23 cellular contexts compared by ENCODE assay signal in genomic region chr12:52343550-52343949, GRCh38. TPM values are rescaled to one million over a fixed set of nuclear protein-coding genes. Genes with fewer than 3 reads are reported as not detected.
A peak's percentile ranks its signal among the peaks of the same experiment; 100 is the strongest.
DNase-seq lines count a peak whose midpoint lies in the region; ATAC-seq and TF ChIP-seq lines count a peak whose summit lies in the region.
"Had no signal": no experiment of that assay in that cellular context is flagged by ENCODE, and none has a peak within 500 bp of the region (broad histone marks: within the 10 kb centered on the region; RNA-seq: fewer than 3 reads in every experiment).

No MANE protein-coding gene starts in this region.

- H3K27ac Mint-ChIP-seq in activated naive CD4-positive, alpha-beta T cell treated with anti-CD3 and anti-CD28 coated beads, Interleukin-2, amount 10 ng/mL, durations not matched to agents 7 days and 5 days, result no peak overlapping the region
- no peak overlapping the region for H3K27ac Mint-ChIP-seq in stimulated activated memory B cell treated with anti-CD40 and anti-IgM and Interleukin-4, amounts not matched to agents 10 μg/mL and 1 μg/mL and 100 μg/mL, for 72 hours
- H3K27ac Mint-ChIP-seq: CD14-positive monocyte; CD4-positive, alpha-beta T cell; CD8-positive, alpha-beta memory T cell had no signal

- peaks cover 48% of the 10 kb centered on the region for H3K27me3 Mint-ChIP-seq in activated naive CD4-positive, alpha-beta T cell treated with anti-CD3 and anti-CD28 coated beads, Interleukin-2, amount 10 ng/mL, durations not matched to agents 7 days and 5 days
- H3K27me3 Mint-ChIP-seq in stimulated activated memory B cell treated with anti-CD40 and anti-IgM and Interleukin-4, amounts not matched to agents 10 μg/mL and 1 μg/mL and 100 μg/mL, for 72 hours, result peaks cover 50% of the 10 kb centered on the region

- no peak for TF ChIP-seq RAD21 in Ishikawa (IDR thresholded peaks at IDR 0.05; ENCODE audit: low read depth)

- CTCF ChIA-PET in activated naive CD4-positive, alpha-beta T cell treated with anti-CD3 and anti-CD28 coated beads, Interleukin-2, amount 10 ng/mL, durations not matched to agents 7 days and 5 days (lab: Charles Lee), result no interaction called here

- no peak overlapping the region for H3K4me3 Mint-ChIP-seq in activated naive CD4-positive, alpha-beta T cell treated with anti-CD3 and anti-CD28 coated beads, Interleukin-2, amount 10 ng/mL, durations not matched to agents 7 days and 5 days
- H3K4me3 Mint-ChIP-seq in stimulated activated memory B cell treated with anti-CD40 and anti-IgM and Interleukin-4, amounts not matched to agents 10 μg/mL and 1 μg/mL and 100 μg/mL, for 72 hours, result no peak overlapping the region
- H3K4me3 Mint-ChIP-seq: CD14-positive monocyte; CD4-positive, alpha-beta T cell; CD8-positive, alpha-beta memory T cell had no signal

- no peaks in the 10 kb centered on the region for H3K4me1 Mint-ChIP-seq in activated naive CD4-positive, alpha-beta T cell treated with anti-CD3 and anti-CD28 coated beads, Interleukin-2, amount 10 ng/mL, durations not matched to agents 7 days and 5 days
- no peaks in the 10 kb centered on the region for H3K4me1 Mint-ChIP-seq in stimulated activated memory B cell treated with anti-CD40 and anti-IgM and Interleukin-4, amounts not matched to agents 10 μg/mL and 1 μg/mL and 100 μg/mL, for 72 hours
- H3K4me1 Mint-ChIP-seq: CD14-positive monocyte had no signal

- DNase-seq in activated naive CD4-positive, alpha-beta T cell treated with anti-CD3 and anti-CD28 coated beads, Interleukin-2, amount 10 ng/mL, durations not matched to agents 7 days and 5 days, result peak; percentile 0
- no peak for DNase-seq in activated naive CD4-positive, alpha-beta T cell treated with anti-CD3 and anti-CD28 coated beads, Interleukin-2, amount 50 U/mL, for 16 hours
- DNase-seq in mesenteric fat pad (ENCODE audit: low spot score) (peak; percentile 55), HuH-7 (ENCODE audit: low spot score) (no peak)
- DNase-seq: 8988T; ACHN; AML-193; BE2C; CD4-positive, alpha-beta T cell; DMS 273 treated with DMSO at 0.1 percent for 48 hours; EL; GDM1; GM23248; H7; HCEC 1CT had no signal

- TF ChIP-seq EP300 in Ishikawa (IDR thresholded peaks at IDR 0.05; ENCODE audit: borderline replicate concordance), result no peak

- ATAC-seq in stimulated activated memory B cell treated with anti-CD40 and anti-IgM and Interleukin-4, amounts not matched to agents 10 μg/mL and 1 μg/mL and 100 μg/mL, for 72 hours, result no peak
- no peak for ATAC-seq in activated CD4-positive, CD25-positive, alpha-beta regulatory T cell treated with anti-CD3 and anti-CD28 coated beads, Interleukin-2, amount 50 U/mL, for 24 hours
- ATAC-seq: A549, GM12878 had no signal

- no peaks in the 10 kb centered on the region for H3K9me3 Mint-ChIP-seq in activated naive CD4-positive, alpha-beta T cell treated with anti-CD3 and anti-CD28 coated beads, Interleukin-2, amount 10 ng/mL, durations not matched to agents 7 days and 5 days
- no peaks in the 10 kb centered on the region for H3K9me3 Mint-ChIP-seq in stimulated activated memory B cell treated with anti-CD40 and anti-IgM and Interleukin-4, amounts not matched to agents 10 μg/mL and 1 μg/mL and 100 μg/mL, for 72 hours
- H3K9me3 Mint-ChIP-seq: CD4-positive, alpha-beta T cell had no signal

- H3K36me3 Mint-ChIP-seq in activated naive CD4-positive, alpha-beta T cell treated with anti-CD3 and anti-CD28 coated beads, Interleukin-2, amount 10 ng/mL, durations not matched to agents 7 days and 5 days, result no peaks in the 10 kb centered on the region
- H3K36me3 Mint-ChIP-seq in stimulated activated memory B cell treated with anti-CD40 and anti-IgM and Interleukin-4, amounts not matched to agents 10 μg/mL and 1 μg/mL and 100 μg/mL, for 72 hours, result no peaks in the 10 kb centered on the region
- H3K36me3 Mint-ChIP-seq: CD14-positive monocyte; CD8-positive, alpha-beta memory T cell had no signal

TF ChIP-seq in Ishikawa, 13 proteins besides CTCF, POLR2A, EP300 and RAD21:
- TF ChIP-seq NFIC (IDR thresholded peaks at IDR 0.05) (peak; percentile 59), MAX (IDR thresholded peaks at IDR 0.05) (no peak), TEAD4 (IDR thresholded peaks at IDR 0.05) (peak; percentile 14; the same call in 1 of the 2 replicates), EGR1 (IDR thresholded peaks at IDR 0.05) (no peak)

RNA-seq across cellular contexts. Expression of gene KRT83, which starts 22.4 kb away (rescaled TPM):
- total RNA-seq in mesenteric fat pad, result not detected
- total RNA-seq: CD4-positive, alpha-beta T cell; CD8-positive, alpha-beta memory T cell; GM12878; GM23248; H1 had no signal

RNA-seq across cellular contexts. Expression of gene KRT85, which starts 23.7 kb away (rescaled TPM):
- not detected for total RNA-seq in mesenteric fat pad
- total RNA-seq: CD4-positive, alpha-beta T cell; CD8-positive, alpha-beta memory T cell; GM23248; H1; H7 had no signal

RNA-seq across cellular contexts. Expression of gene KRT84, which starts 41.9 kb away (rescaled TPM):
- total RNA-seq in mesenteric fat pad, result not detected
- total RNA-seq: CD4-positive, alpha-beta T cell; CD8-positive, alpha-beta memory T cell; GM12878; GM23248; H1; H7 had no signal

RNA-seq across cellular contexts. Expression of gene KRT81, which starts 52.2 kb away (rescaled TPM):
- not detected for total RNA-seq in mesenteric fat pad
- total RNA-seq: CD4-positive, alpha-beta T cell; CD8-positive, alpha-beta memory T cell; H1; H7 had no signal

Comparison
In these comparisons a context has a peak if more than half of its experiments do, and no peak if none do; other contexts are left out.
1. DNase-seq: peak in activated naive CD4-positive, alpha-beta T cell treated with anti-CD3 and anti-CD28 coated beads, Interleukin-2, amount 10 ng/mL, durations not matched to agents 7 days and 5 days (single experiment) and mesenteric fat pad (single experiment); none in activated naive CD4-positive, alpha-beta T cell treated with anti-CD3 and anti-CD28 coated beads, Interleukin-2, amount 50 U/mL, for 16 hours (single experiment) and HuH-7 (single experiment).